In the genomic region with DNA sequence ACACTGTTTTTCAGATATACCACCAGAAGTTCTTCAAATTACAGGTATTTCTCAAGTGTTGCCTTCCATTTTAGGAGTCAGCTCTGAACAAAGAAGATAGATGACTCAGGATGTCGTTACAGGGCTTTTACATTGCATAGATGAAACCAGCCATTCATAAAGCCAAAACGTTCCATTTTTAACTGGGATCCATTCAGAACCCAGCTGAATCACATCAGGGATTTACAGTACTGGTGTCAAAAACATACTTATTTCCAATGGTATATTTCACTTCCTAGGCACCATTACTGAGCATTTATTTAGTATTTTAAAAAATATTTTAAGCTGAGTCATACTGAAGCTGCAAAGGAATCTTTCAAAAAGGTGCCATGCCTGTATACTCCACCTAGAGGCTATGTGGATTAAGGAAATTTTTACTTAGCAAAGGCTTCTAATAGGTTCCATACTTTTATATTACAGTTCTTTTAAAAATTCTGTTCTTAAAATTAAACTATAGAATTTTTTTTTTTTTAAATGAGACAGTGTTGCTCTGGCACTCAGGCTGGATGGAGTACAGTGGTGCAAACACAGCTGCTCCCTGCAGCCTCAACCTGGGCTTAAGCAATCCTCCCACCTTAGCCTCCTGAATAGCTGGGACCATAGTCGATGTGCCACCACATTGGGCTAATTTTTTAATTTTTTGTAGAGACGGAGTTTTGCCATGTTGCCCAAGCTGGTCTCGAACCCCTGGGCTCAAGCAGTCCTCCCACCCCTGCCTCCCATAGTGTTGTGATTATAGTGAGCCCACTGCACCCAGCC, we compare ENCODE assay signal across 8 cellular contexts. TPM values are rescaled to one million over a fixed set of nuclear protein-coding genes. Genes with fewer than 3 reads are reported as not detected.
DNase-seq lines count a peak whose midpoint lies in the region; ATAC-seq and TF ChIP-seq lines count a peak whose summit lies in the region.

No MANE protein-coding gene starts in this region.

- peak overlapping the region; percentile 76 for H3K4me3 Mint-ChIP-seq in activated CD4-positive, alpha-beta memory T cell treated with anti-CD3 and anti-CD28 coated beads for 36 hours

- no peak for ATAC-seq in GM21381 (IDR thresholded peaks at IDR 0.05; ENCODE audit: unreplicated experiment)
- no peak for ATAC-seq in left lobe of liver

- peaks cover 23% of the 10 kb centered on the region for H3K36me3 Mint-ChIP-seq in activated CD4-positive, alpha-beta memory T cell treated with anti-CD3 and anti-CD28 coated beads for 36 hours

- peak; percentile 16 for DNase-seq in stimulated activated CD4-positive, alpha-beta T cell treated with anti-CD3 and anti-CD28 coated beads, Interleukin-4, amount 100 ng/mL, for 24 hours
- DNase-seq in stimulated activated CD4-positive, alpha-beta T cell treated with anti-CD3 and anti-CD28 coated beads, Interleukin-2, amount 100 ng/mL, for 24 hours: no peak
- DNase-seq in HEK293T (ENCODE audit: extremely low spot score) (peak; percentile 27), NCI-H2029 (lab: John Stamatoyannopoulos, UW) (peak; percentile 16), left lobe of liver (ENCODE audit: low spot score) (no peak)
- no peak for DNase-seq in activated CD4-positive, alpha-beta memory T cell treated with anti-CD3 and anti-CD28 coated beads for 36 hours

- CTCF ChIA-PET in HEK293T (lab: Yijun Ruan, JAX): interaction anchor here (0.6 to 1.0 kb wide), 5 partner anchors 10 to 331 kb away, joined by 3 to 5 read pairs (median 3); no protein-coding TSS in a partner anchor
- CTCF ChIA-PET in activated CD4-positive, alpha-beta memory T cell treated with anti-CD3 and anti-CD28 coated beads for 36 hours (lab: Charles Lee): interaction anchor here (0.6 to 2.7 kb wide), 21 partner anchors 7 to 1217 kb away, joined by 3 to 13 read pairs (median 3); a partner anchor contains a TSS

- no peaks in the 10 kb centered on the region for H3K27me3 ChIP-seq in iPS-20b (ENCODE audit: insufficient read depth, low read length)

- peak overlapping the region; percentile 97 for H3K9ac ChIP-seq in iPS-20b (ENCODE audit: low read depth, low read length)

- H3K9me3 ChIP-seq in iPS-20b (ENCODE audit: insufficient read depth, low read depth, low read length): no peaks in the 10 kb centered on the region

- peak overlapping the region; percentile 93 for H3K27ac Mint-ChIP-seq in activated CD4-positive, alpha-beta memory T cell treated with anti-CD3 and anti-CD28 coated beads for 36 hours

- H3K4me3 ChIP-seq in iPS-20b (ENCODE audit: low read length): peak overlapping the region; percentile 98

- peak overlapping the region; percentile 90 for H3K27ac ChIP-seq in iPS-20b (ENCODE audit: low read length)

- peaks cover 52% of the 10 kb centered on the region for H3K4me1 Mint-ChIP-seq in activated CD4-positive, alpha-beta memory T cell treated with anti-CD3 and anti-CD28 coated beads for 36 hours (ENCODE audit: low read depth)

- H3K27me3 Mint-ChIP-seq in activated CD4-positive, alpha-beta memory T cell treated with anti-CD3 and anti-CD28 coated beads for 36 hours: peaks cover 1% of the 10 kb centered on the region

- H3K4me1 ChIP-seq in iPS-20b (ENCODE audit: insufficient read depth, low read length): peaks cover 30% of the 10 kb centered on the region

- POLR2A ChIA-PET in HEK293T (lab: Yijun Ruan, JAX): interaction anchor here (1.1 to 2.2 kb wide), 3 partner anchors 38 to 181 kb away, joined by 3 to 7 read pairs (median 6); a partner anchor contains a TSS
- POLR2A ChIA-PET in activated CD4-positive, alpha-beta memory T cell treated with anti-CD3 and anti-CD28 coated beads for 36 hours (lab: Charles Lee): interaction anchor here (1.5 to 2.6 kb wide), 5 partner anchors 8 to 245 kb away, joined by 3 to 9 read pairs (median 8); a partner anchor contains a TSS

- H3K36me3 ChIP-seq in iPS-20b (ENCODE audit: insufficient read depth, low read depth, low read length): peaks cover 40% of the 10 kb centered on the region; the same call in 1 of the 2 replicates

- H3K9me3 Mint-ChIP-seq in activated CD4-positive, alpha-beta memory T cell treated with anti-CD3 and anti-CD28 coated beads for 36 hours: no peaks in the 10 kb centered on the region

- intact Hi-C loops in activated CD4-positive, alpha-beta memory T cell treated with anti-CD3 and anti-CD28 coated beads for 36 hours (cut with micrococcal nuclease): loop anchor here (1.0 to 10.0 kb wide), 5 partner anchors 9 to 1412 kb away; a partner anchor contains a TSS

TF ChIP-seq in HEK293T, 16 proteins besides CTCF, POLR2A, EP300 and RAD21:
- TF ChIP-seq CTBP1 (IDR thresholded peaks at IDR 0.05; ENCODE audit: borderline replicate concordance) (0 out of 2 replicates have a peak, but pooled peaks have one; percentile 27), BHLHE40 (IDR thresholded peaks at IDR 0.05; ENCODE audit: borderline replicate concordance) (no peak)
- TF ChIP-seq, protein P1, sequence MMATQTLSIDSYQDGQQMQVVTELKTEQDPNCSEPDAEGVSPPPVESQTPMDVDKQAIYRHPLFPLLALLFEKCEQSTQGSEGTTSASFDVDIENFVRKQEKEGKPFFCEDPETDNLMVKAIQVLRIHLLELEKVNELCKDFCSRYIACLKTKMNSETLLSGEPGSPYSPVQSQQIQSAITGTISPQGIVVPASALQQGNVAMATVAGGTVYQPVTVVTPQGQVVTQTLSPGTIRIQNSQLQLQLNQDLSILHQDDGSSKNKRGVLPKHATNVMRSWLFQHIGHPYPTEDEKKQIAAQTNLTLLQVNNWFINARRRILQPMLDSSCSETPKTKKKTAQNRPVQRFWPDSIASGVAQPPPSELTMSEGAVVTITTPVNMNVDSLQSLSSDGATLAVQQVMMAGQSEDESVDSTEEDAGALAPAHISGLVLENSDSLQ (IDR thresholded peaks at IDR 0.05): 0 out of 2 replicates have a peak, but pooled peaks have one; percentile 27

RNA-seq across cellular contexts. Expression of a gene that starts 2.6 kb away (rescaled TPM):
- 10 to 100 TPM; 32.5 to 32.7 TPM for total RNA-seq in activated CD4-positive, alpha-beta memory T cell treated with anti-CD3 and anti-CD28 coated beads for 36 hours
- 10.2 TPM for total RNA-seq in left lobe of liver

RNA-seq across cellular contexts. Expression of a gene that starts 38.4 kb away (rescaled TPM):
- 10 to 100 TPM; 14.4 to 14.7 TPM for total RNA-seq in activated CD4-positive, alpha-beta memory T cell treated with anti-CD3 and anti-CD28 coated beads for 36 hours
- 5.1 TPM for total RNA-seq in left lobe of liver

Comparison
In these comparisons a context has a peak if more than half of its experiments do, and no peak if none do; other contexts are left out.
1. DNase-seq: peak in stimulated activated CD4-positive, alpha-beta T cell treated with anti-CD3 and anti-CD28 coated beads, Interleukin-4, amount 100 ng/mL, for 24 hours (single experiment), HEK293T (single experiment) and NCI-H2029 (single experiment); none in stimulated activated CD4-positive, alpha-beta T cell treated with anti-CD3 and anti-CD28 coated beads, Interleukin-2, amount 100 ng/mL, for 24 hours (0 of 2), activated CD4-positive, alpha-beta memory T cell treated with anti-CD3 and anti-CD28 coated beads for 36 hours (single experiment) and left lobe of liver (single experiment).